ENCODE assay signal across 10 cellular contexts in genomic region chr3:192899540-192899982, GRCh38. TPM values are rescaled to one million over a fixed set of nuclear protein-coding genes. Genes with fewer than 3 reads are reported as not detected.
DNase-seq lines count a peak whose midpoint lies in the region; ATAC-seq and TF ChIP-seq lines count a peak whose summit lies in the region.
"Had no signal": no experiment of that assay in that cellular context is flagged by ENCODE, and none has a peak within 500 bp of the region (broad histone marks: within the 10 kb centered on the region; RNA-seq: fewer than 3 reads in every experiment).

No MANE protein-coding gene starts in this region.

- peak overlapping the region; percentile 91 for H2BK120ac ChIP-seq in IMR-90 (ENCODE audit: low read depth, low read length)

- BruUV-seq in IMR-90 (replicated peaks; lab: Mats Ljungman, UMichigan) = no TSS peak

- no peaks in the 10 kb centered on the region for H4K20me1 ChIP-seq in IMR-90 (ENCODE audit: insufficient read depth, low read length)

- peaks cover 18% of the 10 kb centered on the region for H3K9me1 ChIP-seq in IMR-90 (ENCODE audit: insufficient read depth, low read length)

- peak overlapping the region; percentile 23; the same call in 1 of the 3 replicates for H2BK15ac ChIP-seq in IMR-90 (ENCODE audit: low read depth, low read length)

- peak overlapping the region; percentile 91 for H2AK9ac ChIP-seq in IMR-90 (replicated peaks; ENCODE audit: low read depth, low read length, poor library complexity)

- H3K4me1 Mint-ChIP-seq in activated naive CD8-positive, alpha-beta T cell treated with anti-CD3 and anti-CD28 coated beads for 36 hours = peaks cover 39% of the 10 kb centered on the region
- H3K4me1 Mint-ChIP-seq in naive thymus-derived CD4-positive, alpha-beta T cell = peaks cover 4 to 77% (median 49%) of the 10 kb centered on the region in 7 donors

- H2BK20ac ChIP-seq in IMR-90 (ENCODE audit: low read depth, low read length) = peak overlapping the region; percentile 70

- DNase-seq in ELR (ENCODE audit: low read depth) = peak; percentile 96
- peak; percentile 91 for DNase-seq in IMR-90
- DNase-seq in activated naive CD8-positive, alpha-beta T cell treated with anti-CD3 and anti-CD28 coated beads for 36 hours = peak; percentile 8
- no peak for DNase-seq in naive thymus-derived CD4-positive, alpha-beta T cell
- no peak for DNase-seq in HEK293T (ENCODE audit: extremely low spot score)
- DNase-seq in HUDEP-2 (lab: John Stamatoyannopoulos, UW; ENCODE audit: unreplicated experiment in 76 of 76) = no peak
- DNase-seq: activated T-cell treated with anti-CD3 and anti-CD28 coated beads for 4 hours; midbrain; stimulated activated CD4-positive, alpha-beta T cell treated with anti-CD3 and anti-CD28 coated beads, Interleukin-4, amount 100 ng/mL, for 1 hour had no signal

- peak overlapping the region; percentile 77 for H2AFZ ChIP-seq in IMR-90 (replicated peaks; ENCODE audit: low read length, poor library complexity)

- H4K91ac ChIP-seq in IMR-90 (ENCODE audit: insufficient read depth, low read depth, low read length) = peak overlapping the region; percentile 64

- H3K27ac ChIP-seq in IMR-90 (ENCODE audit: insufficient read depth, low read length) = peak overlapping the region; percentile 30
- H3K27ac ChIP-seq in naive thymus-derived CD4-positive, alpha-beta T cell (ENCODE audit: low read depth, low read length) = peak overlapping the region; percentile 43

- peaks cover 28% of the 10 kb centered on the region for H3K36me3 Mint-ChIP-seq in activated naive CD8-positive, alpha-beta T cell treated with anti-CD3 and anti-CD28 coated beads for 36 hours
- peaks cover 0 to 65% (median 3%) of the 10 kb centered on the region in 5 donors for H3K36me3 Mint-ChIP-seq in naive thymus-derived CD4-positive, alpha-beta T cell

- no peaks in the 10 kb centered on the region for H3K36me3 ChIP-seq in IMR-90 (ENCODE audit: control insufficient read depth, insufficient read depth, low read length)
- no peaks in the 10 kb centered on the region for H3K36me3 ChIP-seq in naive thymus-derived CD4-positive, alpha-beta T cell (ENCODE audit: control insufficient read depth in 2 of 3, insufficient read depth in 3 of 3, low read length in 3 of 3)

- CTCF ChIA-PET in IMR-90 (lab: Yijun Ruan, JAX) = interaction anchor here (0.7 kb wide), 1 partner anchor 229 kb away, joined by 3 read pairs; no protein-coding TSS in a partner anchor
- CTCF ChIA-PET in naive thymus-derived CD4-positive, alpha-beta T cell (lab: Charles Lee) = interaction anchor here (1.2 kb wide), 1 partner anchor 19 kb away, joined by 3 read pairs; no protein-coding TSS in a partner anchor
- CTCF ChIA-PET in HEK293T (lab: Yijun Ruan, JAX) = no interaction called here

- H3K14ac ChIP-seq in IMR-90 (replicated peaks; ENCODE audit: low read depth, low read length) = peak overlapping the region; percentile 42; the same call in 1 of the 2 replicates

- no peak overlapping the region for H3K4me3 Mint-ChIP-seq in activated naive CD8-positive, alpha-beta T cell treated with anti-CD3 and anti-CD28 coated beads for 36 hours
- H3K4me3 Mint-ChIP-seq in naive thymus-derived CD4-positive, alpha-beta T cell = peak overlapping the region in 5 of 10 donors; percentile 7 to 67 (median 37)

- no peaks in the 10 kb centered on the region for H3K9me3 ChIP-seq in IMR-90 (ENCODE audit: control insufficient read depth, insufficient read depth, low read length)
- no peaks in the 10 kb centered on the region for H3K9me3 ChIP-seq in naive thymus-derived CD4-positive, alpha-beta T cell (ENCODE audit: control insufficient read depth in 2 of 3, low read length in 3 of 3)

- no peak for TF ChIP-seq RAD21 in IMR-90 (IDR thresholded peaks at IDR 0.05; ENCODE audit: low read length)

- 0 out of 2 replicates have a peak overlapping the region, but pooled peaks have one; percentile 0 for H3K18ac ChIP-seq in IMR-90 (ENCODE audit: low read depth, low read length)

- WGBS in IMR-90 (ENCODE audit: extremely low coverage in 2 of 2, insufficient read length in 1 of 2), 2 experiments = no CpG with 5 or more reads among the region's 3 CpGs

- in situ Hi-C loops in IMR-90 (cut with MboI; ENCODE audit: low sequenced_read_pairs) = loop anchor here (25.0 kb wide), 1 partner anchor 1562 kb away; the partner anchor contains the start of genes CCDC50 and UTS2B

- peak overlapping the region; percentile 81 for H3K23ac ChIP-seq in IMR-90 (ENCODE audit: low read depth, low read length)

- H3K27me3 Mint-ChIP-seq in activated naive CD8-positive, alpha-beta T cell treated with anti-CD3 and anti-CD28 coated beads for 36 hours = peaks cover 36% of the 10 kb centered on the region
- H3K27me3 Mint-ChIP-seq in naive thymus-derived CD4-positive, alpha-beta T cell = peaks cover 0 to 14% (median 3%) of the 10 kb centered on the region in 5 donors

- H3K4me1 ChIP-seq in IMR-90 (ENCODE audit: control insufficient read depth, insufficient read depth, low read length) = peaks cover 18% of the 10 kb centered on the region
- peaks cover 4 to 30% of the 10 kb centered on the region in 2 donors for H3K4me1 ChIP-seq in naive thymus-derived CD4-positive, alpha-beta T cell (ENCODE audit: control insufficient read depth in 2 of 2, insufficient read depth in 2 of 2, low read length in 2 of 2)

- no peak overlapping the region for H3K4me2 ChIP-seq in IMR-90 (ENCODE audit: low read depth, low read length)

- no peak overlapping the region for H3K9ac ChIP-seq in IMR-90 (ENCODE audit: low read depth, low read length)

- no peak for TF ChIP-seq CTCF in IMR-90 (conservative IDR thresholded peaks at IDR 0.05; ENCODE audit: low read depth, low read length)

- dilution Hi-C loops in IMR-90 (cut with HindIII; ENCODE audit: low sequenced_read_pairs, unreplicated experiment) = no loop called here

- H3K27me3 ChIP-seq in IMR-90 (ENCODE audit: control insufficient read depth, insufficient read depth, low read length) = no peaks in the 10 kb centered on the region
- no peaks in the 10 kb centered on the region for H3K27me3 ChIP-seq in naive thymus-derived CD4-positive, alpha-beta T cell (ENCODE audit: control insufficient read depth in 2 of 2, insufficient read depth in 2 of 2, low read length in 2 of 2)

- ATAC-seq in IMR-90 (ENCODE audit: low read depth) = peak; percentile 59
- ATAC-seq in naive thymus-derived CD4-positive, alpha-beta T cell = no peak
- no peak for ATAC-seq in HG02588 (IDR thresholded peaks at IDR 0.05; ENCODE audit: unreplicated experiment)

- peak overlapping the region; percentile 75 for H3K27ac Mint-ChIP-seq in activated naive CD8-positive, alpha-beta T cell treated with anti-CD3 and anti-CD28 coated beads for 36 hours
- peak overlapping the region in 5 of 9 donors; percentile 27 to 92 (median 81) for H3K27ac Mint-ChIP-seq in naive thymus-derived CD4-positive, alpha-beta T cell

- H2AK5ac ChIP-seq in IMR-90 (ENCODE audit: low read depth, low read length) = peak overlapping the region; percentile 69

- intact Hi-C loops in IMR-90 (cut with micrococcal nuclease) = no loop called here
- intact Hi-C loops in naive thymus-derived CD4-positive, alpha-beta T cell (cut with micrococcal nuclease) = loop anchor here (1.0 to 10.0 kb wide), 6 partner anchors 8 to 1235 kb away; partner anchors contain the start of genes MB21D2 (in 2 of the 2) and HES1 (in 1 of the 2)

- peaks cover 33 to 77% of the 10 kb centered on the region in 2 experiments for H3K79me1 ChIP-seq in IMR-90 (ENCODE audit: low read depth in 1 of 2, low read length in 2 of 2)

- H4K5ac ChIP-seq in IMR-90 (ENCODE audit: low read depth, low read length) = peak overlapping the region; percentile 1; the same call in 1 of the 2 replicates

- H3K4me3 ChIP-seq in IMR-90 (ENCODE audit: insufficient read depth, low read depth, low read length) = no peak overlapping the region
- no peak overlapping the region for H3K4me3 ChIP-seq in naive thymus-derived CD4-positive, alpha-beta T cell (ENCODE audit: low read length)

- peak overlapping the region; percentile 74 for H2BK5ac ChIP-seq in IMR-90 (ENCODE audit: low read depth, low read length, poor library complexity, severe bottlenecking)

- peak overlapping the region; percentile 51 for H3K56ac ChIP-seq in IMR-90 (ENCODE audit: extremely low read depth, insufficient read depth, low read length)

- H3K4ac ChIP-seq in IMR-90 (ENCODE audit: low read depth, low read length) = peak overlapping the region; percentile 94

- POLR2A ChIA-PET in IMR-90 (lab: Charles Lee; ENCODE audit: unreplicated experiment) = no interaction called here
- POLR2A ChIA-PET in naive thymus-derived CD4-positive, alpha-beta T cell (lab: Charles Lee) = interaction anchor here (1.1 to 2.6 kb wide), 2 partner anchors 15 to 18 kb away, joined by 6 to 14 read pairs; partner anchors contain the start of gene MB21D2
- POLR2A ChIA-PET in HEK293T (lab: Yijun Ruan, JAX) = no interaction called here

- H3K9me3 Mint-ChIP-seq in activated naive CD8-positive, alpha-beta T cell treated with anti-CD3 and anti-CD28 coated beads for 36 hours = peaks cover 6% of the 10 kb centered on the region
- H3K9me3 Mint-ChIP-seq in naive thymus-derived CD4-positive, alpha-beta T cell = peaks cover 0 to 9% (median 4%) of the 10 kb centered on the region in 11 donors

- H4K8ac ChIP-seq in IMR-90 (ENCODE audit: low read depth in 2 of 2, low read length in 2 of 2) = peak overlapping the region in 1 of 2 experiments; percentile 79; a peak in 2 of 4 replicates

- no peak for TF ChIP-seq POLR2A in IMR-90 (IDR thresholded peaks at IDR 0.05; ENCODE audit: low read depth, low read length)

TF ChIP-seq in IMR-90, 13 proteins besides CTCF, POLR2A, EP300 and RAD21 (continues in another document):
- TF ChIP-seq MAFK (IDR thresholded peaks at IDR 0.05; ENCODE audit: low read depth, low read length) (peak; percentile 53), CHD1 (IDR thresholded peaks at IDR 0.05; ENCODE audit: low read depth, low read length) (no peak), MXI1 (IDR thresholded peaks at IDR 0.05; ENCODE audit: borderline replicate concordance, low read depth, low read length) (no peak), SMC3 (IDR thresholded peaks at IDR 0.05; ENCODE audit: low read depth, low read length) (no peak)

TF ChIP-seq in HEK293T, 16 proteins besides CTCF, POLR2A, EP300 and RAD21 (continues in another document):
- TF ChIP-seq FOXM1 (IDR thresholded peaks at IDR 0.05; ENCODE audit: borderline replicate concordance) = no peak
- TF ChIP-seq L3MBTL2 (conservative IDR thresholded peaks at IDR 0.05) = no peak
- TF ChIP-seq LEF1 (IDR thresholded peaks at IDR 0.05; ENCODE audit: borderline replicate concordance) = no peak
- no peak for TF ChIP-seq TARDBP (IDR thresholded peaks at IDR 0.05)
- no peak for TF ChIP-seq SUZ12 (IDR thresholded peaks at IDR 0.05)
- no peak for TF ChIP-seq NFRKB (IDR thresholded peaks at IDR 0.05)
- TF ChIP-seq HDGF (IDR thresholded peaks at IDR 0.05; ENCODE audit: borderline replicate concordance) = no peak

RNA-seq across cellular contexts. Expression of gene MB21D2, which starts 18.1 kb away (rescaled TPM):
- total RNA-seq in IMR-90 (2012; rRNA removed) = 44.8 and 46.4 TPM in 2 replicates
- 13.6 and 14.6 TPM in 2 replicates for polyA plus RNA-seq in IMR-90 (2012; rRNA removed)
- polyA plus RNA-seq in IMR-90 (2012; cell fraction: cytosol; rRNA removed) = 8.7 and 9.0 TPM in 2 replicates
- polyA plus RNA-seq in IMR-90 (2012; cell fraction: nucleus; rRNA removed; ENCODE audit: low replicate concordance) = 7.6 and 8.1 TPM in 2 replicates
- 1 to 10 TPM; 6.4 to 6.6 TPM for total RNA-seq in activated naive CD8-positive, alpha-beta T cell treated with anti-CD3 and anti-CD28 coated beads for 36 hours
- total RNA-seq in naive thymus-derived CD4-positive, alpha-beta T cell = 10 to 100 TPM in 1 of 5 experiments, 1 to 10 TPM in 4; 1.7 to 21.5 (median 3.3) TPM
- polyA plus RNA-seq in naive thymus-derived CD4-positive, alpha-beta T cell = 1 to 10 TPM; 3.2 to 6.5 TPM

Comparison
In these comparisons a context has a peak if more than half of its experiments do, and no peak if none do; other contexts are left out.
1. DNase-seq: peak in ELR (single experiment), IMR-90 (single experiment) and activated naive CD8-positive, alpha-beta T cell treated with anti-CD3 and anti-CD28 coated beads for 36 hours (single experiment); none in naive thymus-derived CD4-positive, alpha-beta T cell (0 of 9), HEK293T (single experiment) and HUDEP-2 (0 of 76).